1 cellular context compared by ENCODE assay signal in genomic region chr1:89993541-89993940, GRCh38.
TF ChIP-seq lines count a peak whose summit lies in the region.

No MANE protein-coding gene starts in this region.

TF ChIP-seq in SK-N-SH treated with all-trans-retinoic acid at 6 μM for 48 hours, 23 proteins besides CTCF, POLR2A, EP300 and RAD21 (continued from another document):
- no peak for TF ChIP-seq OSR1 (CRISPR knock-in tag; IDR thresholded peaks at IDR 0.05)
- TF ChIP-seq ESRRG (CRISPR knock-in tag; IDR thresholded peaks at IDR 0.05), result no peak
- TF ChIP-seq ZFP3 (CRISPR knock-in tag; IDR thresholded peaks at IDR 0.05), result no peak
- TF ChIP-seq TCF4 (CRISPR knock-in tag; IDR thresholded peaks at IDR 0.05; ENCODE audit: borderline replicate concordance), result no peak
- TF ChIP-seq SNAI2 (CRISPR knock-in tag; IDR thresholded peaks at IDR 0.05), result no peak
- no peak for TF ChIP-seq POU6F1 (CRISPR knock-in tag; IDR thresholded peaks at IDR 0.05; ENCODE audit: borderline replicate concordance, low read depth)
- TF ChIP-seq ZNF565 (CRISPR knock-in tag; conservative IDR thresholded peaks at IDR 0.05; ENCODE audit: low read depth), result no peak
- TF ChIP-seq TSHZ2 (CRISPR knock-in tag; IDR thresholded peaks at IDR 0.05), result no peak
- TF ChIP-seq ZNF8 (CRISPR knock-in tag; IDR thresholded peaks at IDR 0.05), result no peak
